Comparison of ENCODE assay signal across 8 cellular contexts in genomic region chr5:10600629-10601245, GRCh38. TPM values are rescaled to one million over a fixed set of nuclear protein-coding genes. Genes with fewer than 3 reads are reported as not detected.
DNase-seq lines count a peak whose midpoint lies in the region; ATAC-seq and TF ChIP-seq lines count a peak whose summit lies in the region.

No MANE protein-coding gene starts in this region.

- TF ChIP-seq POLR2A in spleen (IDR thresholded peaks at IDR 0.05) (no peak), transverse colon (IDR thresholded peaks at IDR 0.05) (no peak), sigmoid colon (IDR thresholded peaks at IDR 0.05) (no peak)

- H3K4me1 Mint-ChIP-seq in CD4-positive, CD25-positive, alpha-beta regulatory T cell: peaks cover 0 to 38% (median 22%) of the 10 kb centered on the region in 4 donors
- peaks cover 7 to 22% (median 8%) of the 10 kb centered on the region in 4 donors for H3K4me1 Mint-ChIP-seq in naive thymus-derived CD8-positive, alpha-beta T cell

- POLR2A ChIA-PET in naive thymus-derived CD8-positive, alpha-beta T cell (lab: Charles Lee): no interaction called here

- peak overlapping the region in 1 of 3 donors; percentile 72 for H3K27ac Mint-ChIP-seq in CD4-positive, CD25-positive, alpha-beta regulatory T cell
- H3K27ac Mint-ChIP-seq in naive thymus-derived CD8-positive, alpha-beta T cell: no peak overlapping the region

- TF ChIP-seq CTCF in ascending aorta (IDR thresholded peaks at IDR 0.05) (no peak), spleen (IDR thresholded peaks at IDR 0.05 in 8 of 11, conservative IDR thresholded peaks at IDR 0.05 in 3 of 11) (no peak), transverse colon (IDR thresholded peaks at IDR 0.05) (no peak), sigmoid colon (IDR thresholded peaks at IDR 0.05) (no peak)

- peaks cover 20% of the 10 kb centered on the region for H3K4me1 ChIP-seq in CD4-positive, CD25-positive, alpha-beta regulatory T cell (ENCODE audit: control insufficient read depth, insufficient read depth, low read length, poor library complexity, severe bottlenecking)
- H3K4me1 ChIP-seq in ascending aorta (peaks cover 5 to 32% of the 10 kb centered on the region in 2 donors), spleen (peaks cover 0 to 50% (median 26%) of the 10 kb centered on the region in 6 donors), transverse colon (peaks cover 0 to 15% (median 4%) of the 10 kb centered on the region in 4 donors), sigmoid colon (peaks cover 0 to 16% (median 13%) of the 10 kb centered on the region in 4 donors)

- intact Hi-C loops in ascending aorta (cut with DNase I): loop anchor here (5.0 to 10.0 kb wide), 2 partner anchors 33 to 154 kb away; no protein-coding TSS in a partner anchor
- intact Hi-C loops in spleen (cut with DNase I; ENCODE audit: low total_unique reads): no loop called here
- intact Hi-C loops in transverse colon (cut with DNase I; ENCODE audit: low total_unique reads): no loop called here
- intact Hi-C loops in sigmoid colon (cut with DNase I): no loop called here

- peak overlapping the region; percentile 68 to 78 (median 76) for H3K4me3 Mint-ChIP-seq in CD4-positive, CD25-positive, alpha-beta regulatory T cell
- peak overlapping the region in 1 of 10 donors; percentile 49 for H3K4me3 Mint-ChIP-seq in naive thymus-derived CD8-positive, alpha-beta T cell

- WGBS in spleen, 5 donors: 64 to 73% (median 68%) methylated on average over 5 of the region's 5 CpGs
- WGBS in transverse colon (ENCODE audit: low coverage in 1 of 2), 2 donors: 67 to 68% methylated on average over 5 of the region's 5 CpGs
- 63 to 69% methylated on average over 5 of the region's 5 CpGs for WGBS in sigmoid colon, 2 donors

- H3K27ac ChIP-seq in CD4-positive, CD25-positive, alpha-beta regulatory T cell (ENCODE audit: insufficient read depth, low read length, poor library complexity, severe bottlenecking): no peak overlapping the region
- H3K27ac ChIP-seq in ascending aorta: peak overlapping the region; percentile 72 to 82
- peak overlapping the region in 5 of 8 donors; percentile 12 to 62 (median 39) for H3K27ac ChIP-seq in spleen
- H3K27ac ChIP-seq in transverse colon: peak overlapping the region in 2 of 4 donors; percentile 18 to 43
- peak overlapping the region in 2 of 4 donors; percentile 63 to 73 for H3K27ac ChIP-seq in sigmoid colon

- peak overlapping the region; percentile 71 for H3K4me3 ChIP-seq in CD4-positive, CD25-positive, alpha-beta regulatory T cell (ENCODE audit: low read depth, low read length)
- H3K4me3 ChIP-seq in ascending aorta (peak overlapping the region in 1 of 2 donors; percentile 47), spleen (peak overlapping the region in 1 of 8 donors; percentile 35), transverse colon (no peak overlapping the region), sigmoid colon (no peak overlapping the region)

- H3K27me3 Mint-ChIP-seq in CD4-positive, CD25-positive, alpha-beta regulatory T cell: no peaks in the 10 kb centered on the region
- peaks cover 0 to 22% (median 15%) of the 10 kb centered on the region in 5 donors for H3K27me3 Mint-ChIP-seq in naive thymus-derived CD8-positive, alpha-beta T cell

- no peak for TF ChIP-seq EP300 in transverse colon (IDR thresholded peaks at IDR 0.05; ENCODE audit: low read depth)
- TF ChIP-seq EP300 in sigmoid colon (IDR thresholded peaks at IDR 0.05): no peak

- no peaks in the 10 kb centered on the region for H3K36me3 Mint-ChIP-seq in CD4-positive, CD25-positive, alpha-beta regulatory T cell
- H3K36me3 Mint-ChIP-seq in naive thymus-derived CD8-positive, alpha-beta T cell: peaks cover 0 to 15% (median 1%) of the 10 kb centered on the region in 3 donors

- H3K9me3 ChIP-seq in CD4-positive, CD25-positive, alpha-beta regulatory T cell (ENCODE audit: control insufficient read depth in 2 of 2, low read length in 2 of 2): no peaks in the 10 kb centered on the region
- H3K9me3 ChIP-seq in ascending aorta (no peaks in the 10 kb centered on the region), spleen (no peaks in the 10 kb centered on the region), transverse colon (no peaks in the 10 kb centered on the region), sigmoid colon (no peaks in the 10 kb centered on the region)

- DNase-seq in CD4-positive, CD25-positive, alpha-beta regulatory T cell: peak in 1 of 3 donors; percentile 88
- DNase-seq in ascending aorta (ENCODE audit: low spot score in 2 of 2) (no peak), spleen (no peak), transverse colon (no peak), sigmoid colon (no peak)
- DNase-seq in naive thymus-derived CD8-positive, alpha-beta T cell: no peak

- no peaks in the 10 kb centered on the region for H3K27me3 ChIP-seq in CD4-positive, CD25-positive, alpha-beta regulatory T cell (ENCODE audit: control insufficient read depth, insufficient read depth, low read length)
- H3K27me3 ChIP-seq in ascending aorta (no peaks in the 10 kb centered on the region), spleen (replicated peaks in 1 of 7) (no peaks in the 10 kb centered on the region), transverse colon (no peaks in the 10 kb centered on the region), sigmoid colon (no peaks in the 10 kb centered on the region)

- ATAC-seq in CD4-positive, CD25-positive, alpha-beta regulatory T cell (ENCODE audit: low read depth in 2 of 2): peak; percentile 45 to 73
- ATAC-seq in GM19395 (IDR thresholded peaks at IDR 0.05; ENCODE audit: unreplicated experiment) (peak; percentile 84), HG03342 (IDR thresholded peaks at IDR 0.05; ENCODE audit: unreplicated experiment) (peak; percentile 82)
- ATAC-seq in naive thymus-derived CD8-positive, alpha-beta T cell: no peak

- H3K36me3 ChIP-seq in CD4-positive, CD25-positive, alpha-beta regulatory T cell (ENCODE audit: control insufficient read depth, insufficient read depth, low read length): no peaks in the 10 kb centered on the region
- H3K36me3 ChIP-seq in ascending aorta: no peaks in the 10 kb centered on the region
- H3K36me3 ChIP-seq in spleen: no peaks in the 10 kb centered on the region
- H3K36me3 ChIP-seq in transverse colon: no peaks in the 10 kb centered on the region
- H3K36me3 ChIP-seq in sigmoid colon: no peaks in the 10 kb centered on the region

- H3K9me3 Mint-ChIP-seq in CD4-positive, CD25-positive, alpha-beta regulatory T cell: peaks cover 0 to 7% (median 0%) of the 10 kb centered on the region in 7 donors
- peaks cover 0 to 18% (median 2%) of the 10 kb centered on the region in 9 donors for H3K9me3 Mint-ChIP-seq in naive thymus-derived CD8-positive, alpha-beta T cell

- in situ Hi-C loops in transverse colon (cut with MboI; ENCODE audit: low pct_ligation_motif_present in 1 of 4, low pct_unique_long_range_greater_than_20kb in 1 of 4, low sequenced_read_pairs in 3 of 4): no loop called here

RNA-seq across cellular contexts. Expression of gene ANKRD33B, which starts 36.9 kb away (rescaled TPM):
- total RNA-seq in CD4-positive, CD25-positive, alpha-beta regulatory T cell: 6.6 TPM
- polyA plus RNA-seq in CD4-positive, CD25-positive, alpha-beta regulatory T cell: under 1 TPM; 0.25 to 0.35 (median 0.32) TPM
- total RNA-seq in ascending aorta (7.2 TPM), spleen (10 to 100 TPM; 20.7 to 37.8 (median 26.7) TPM), transverse colon (1 to 10 TPM in 3 of 4 donors, under 1 TPM in 1; 0.20 to 3.2 (median 1.4) TPM), sigmoid colon (1 to 10 TPM; 2.7 to 4.6 (median 3.6) TPM)
- polyA plus RNA-seq in spleen (1 to 10 TPM; 2.0 to 5.3 (median 2.4) TPM), sigmoid colon (1 to 10 TPM in 2 of 3 donors, under 1 TPM in 1; 0.23 to 2.1 (median 1.2) TPM)
- total RNA-seq in naive thymus-derived CD8-positive, alpha-beta T cell: 1 to 10 TPM; 1.1 to 1.2 TPM
- under 1 TPM in 1 of 3 donors, not detected in 2; 0.06 TPM for polyA plus RNA-seq in naive thymus-derived CD8-positive, alpha-beta T cell

Comparison
In these comparisons a context has a peak if more than half of its experiments do, and no peak if none do; other contexts are left out.
1. ATAC-seq: peak in CD4-positive, CD25-positive, alpha-beta regulatory T cell (2 of 2), GM19395 (single experiment) and HG03342 (single experiment); none in naive thymus-derived CD8-positive, alpha-beta T cell (0 of 2).